Comparison of ENCODE assay signal across 8 cellular contexts in genomic region chr10:31146496-31147219, GRCh38.
DNase-seq lines count a peak whose midpoint lies in the region; ATAC-seq and TF ChIP-seq lines count a peak whose summit lies in the region.

No MANE protein-coding gene starts in this region.

- DNase-seq in ACHN, result peak; percentile 52
- DNase-seq in KBM-7, result peak; percentile 92
- DNase-seq in brain microvascular endothelial cell, result peak; percentile 73
- DNase-seq in right lobe of liver, result no peak
- no peak for DNase-seq in effector CD4-positive, alpha-beta T cell
- no peak for DNase-seq in Peyer's patch

- no peaks in the 10 kb centered on the region for H3K36me3 ChIP-seq in brain microvascular endothelial cell (replicated peaks)
- H3K36me3 ChIP-seq in right lobe of liver, result no peaks in the 10 kb centered on the region
- H3K36me3 ChIP-seq in Peyer's patch, result no peaks in the 10 kb centered on the region

- no peaks in the 10 kb centered on the region for H3K9me3 ChIP-seq in right lobe of liver
- H3K9me3 ChIP-seq in Peyer's patch, result no peaks in the 10 kb centered on the region

- in situ Hi-C loops in ACHN (cut with HindIII; ENCODE audit: low pct_ligation_motif_present, low pct_unique_long_range_greater_than_20kb, low sequenced_read_pairs) (no loop called here), KBM-7 (cut with MboI; ENCODE audit: low pct_unique_long_range_greater_than_20kb, low sequenced_read_pairs) (no loop called here), brain microvascular endothelial cell (cut with HindIII; ENCODE audit: low pct_ligation_motif_present, low sequenced_read_pairs) (no loop called here)

- H3K27me3 ChIP-seq in brain microvascular endothelial cell (replicated peaks) (no peaks in the 10 kb centered on the region), right lobe of liver (no peaks in the 10 kb centered on the region), Peyer's patch (no peaks in the 10 kb centered on the region)

- ATAC-seq in right lobe of liver (peak; percentile 52 to 82 (median 61)), GM18861 (IDR thresholded peaks at IDR 0.05; ENCODE audit: unreplicated experiment) (no peak), GM18505 (IDR thresholded peaks at IDR 0.05; ENCODE audit: unreplicated experiment) (no peak)

- intact Hi-C loops in right lobe of liver (cut with DNase I), result no loop called here

- H3K4me3 ChIP-seq in brain microvascular endothelial cell (ENCODE audit: low read depth, low read length) (no peak overlapping the region), right lobe of liver (no peak overlapping the region), Peyer's patch (no peak overlapping the region)

- no peak for TF ChIP-seq CTCF in brain microvascular endothelial cell (IDR thresholded peaks at IDR 0.05; ENCODE audit: low read depth, low read length, missing control alignments)
- no peak for TF ChIP-seq CTCF in right lobe of liver (IDR thresholded peaks at IDR 0.05)
- no peak for TF ChIP-seq CTCF in Peyer's patch (IDR thresholded peaks at IDR 0.05)

- no peak for TF ChIP-seq POLR2A in right lobe of liver (IDR thresholded peaks at IDR 0.05)
- TF ChIP-seq POLR2A in GM18505 (IDR thresholded peaks at IDR 0.05; ENCODE audit: borderline replicate concordance, extremely low read depth, insufficient read depth, insufficient read length), result no peak
- TF ChIP-seq POLR2A in Peyer's patch (IDR thresholded peaks at IDR 0.05), result no peak

- 31% methylated on average over 9 of the region's 21 CpGs for WGBS in right lobe of liver (ENCODE audit: insufficient coverage, low coverage, low lambda C conversion rate, missing lambda C conversion rate)

- H3K27ac ChIP-seq in brain microvascular endothelial cell (peak overlapping the region; percentile 69), right lobe of liver (peak overlapping the region in 1 of 3 donors; percentile 28), Peyer's patch (peak overlapping the region in 2 of 4 donors; percentile 39 to 60)

- H3K4me1 ChIP-seq in right lobe of liver, result no peaks in the 10 kb centered on the region
- H3K4me1 ChIP-seq in Peyer's patch, result peaks cover 0 to 6% (median 0%) of the 10 kb centered on the region in 4 donors

Comparison
In these comparisons a context has a peak if more than half of its experiments do, and no peak if none do; other contexts are left out.
1. DNase-seq: peak in ACHN (single experiment), KBM-7 (single experiment) and brain microvascular endothelial cell (single experiment); none in right lobe of liver (0 of 3), effector CD4-positive, alpha-beta T cell (single experiment) and Peyer's patch (0 of 3).
2. ATAC-seq: peak in right lobe of liver (4 of 4); none in GM18861 (single experiment) and GM18505 (single experiment).